ENCODE assay signal across 14 cellular contexts in the genomic region with DNA sequence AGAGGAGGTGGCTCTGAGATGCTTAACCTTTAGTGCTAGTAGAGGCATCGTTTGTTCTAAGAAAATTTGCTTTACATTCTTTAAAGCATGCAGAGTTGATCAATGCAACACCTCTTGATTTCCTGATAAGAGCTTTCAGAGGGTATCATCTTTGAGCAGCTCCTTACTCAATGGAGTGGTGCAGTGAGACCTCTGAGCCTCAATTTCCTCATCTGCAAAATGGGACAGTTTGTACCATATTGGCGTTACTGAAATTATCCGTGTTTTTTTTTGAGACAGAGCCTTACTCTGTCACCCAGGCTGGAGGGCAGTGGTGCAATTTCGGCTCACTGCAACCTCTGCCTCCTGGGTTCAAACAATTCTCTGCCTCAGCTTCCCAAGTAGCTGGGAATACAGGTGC. TPM values are rescaled to one million over a fixed set of nuclear protein-coding genes. Genes with fewer than 3 reads are reported as not detected.
DNase-seq lines count a peak whose midpoint lies in the region; ATAC-seq and TF ChIP-seq lines count a peak whose summit lies in the region.
"Had no signal": no experiment of that assay in that cellular context is flagged by ENCODE, and none has a peak within 500 bp of the region (broad histone marks: within the 10 kb centered on the region; RNA-seq: fewer than 3 reads in every experiment).

No MANE protein-coding gene starts in this region.

- no peak overlapping the region for H3K4me3 ChIP-seq in CD4-positive, CD25-positive, alpha-beta regulatory T cell (ENCODE audit: low read depth, low read length)
- no peak overlapping the region for H3K4me3 ChIP-seq in CD8-positive, alpha-beta memory T cell (ENCODE audit: low read length)
- H3K4me3 ChIP-seq: GM23338 had no signal

- peaks cover 0 to 35% (median 24%) of the 10 kb centered on the region in 4 donors for H3K4me1 Mint-ChIP-seq in CD4-positive, CD25-positive, alpha-beta regulatory T cell
- H3K4me1 Mint-ChIP-seq in CD8-positive, alpha-beta memory T cell = peaks cover 23 to 34% (median 29%) of the 10 kb centered on the region in 3 donors
- peaks cover 23 to 27% of the 10 kb centered on the region in 2 donors for H3K4me1 Mint-ChIP-seq in effector memory CD8-positive, alpha-beta T cell (ENCODE audit: low read depth in 2 of 2)
- peaks cover 20% of the 10 kb centered on the region for H3K4me1 Mint-ChIP-seq in neural crest cell

- no peaks in the 10 kb centered on the region for H3K27me3 Mint-ChIP-seq in CD4-positive, CD25-positive, alpha-beta regulatory T cell
- H3K27me3 Mint-ChIP-seq in CD8-positive, alpha-beta memory T cell = no peaks in the 10 kb centered on the region
- H3K27me3 Mint-ChIP-seq in effector memory CD8-positive, alpha-beta T cell = no peaks in the 10 kb centered on the region
- no peaks in the 10 kb centered on the region for H3K27me3 Mint-ChIP-seq in neural crest cell (ENCODE audit: low read depth)
- H3K27me3 Mint-ChIP-seq: IgD-negative memory B cell had no signal

- DNase-seq in CD4-positive, CD25-positive, alpha-beta regulatory T cell = no peak
- DNase-seq in CD8-positive, alpha-beta memory T cell = no peak
- DNase-seq in effector memory CD8-positive, alpha-beta T cell = no peak
- DNase-seq in neural crest cell (ENCODE audit: low read depth, low spot score) (no peak), NCI-H1930 (lab: John Stamatoyannopoulos, UW) (no peak)
- DNase-seq in stimulated activated naive CD4-positive, alpha-beta T cell (lab: John Stamatoyannopoulos, UW) = no peak
- DNase-seq: BE2C, Calu3, DMS 273 treated with DMSO at 0.1 percent for 48 hours, H7 had no signal

- H3K27ac Mint-ChIP-seq in CD4-positive, CD25-positive, alpha-beta regulatory T cell = no peak overlapping the region
- H3K27ac Mint-ChIP-seq in CD8-positive, alpha-beta memory T cell = peak overlapping the region in 2 of 8 donors; percentile 4 to 87
- H3K27ac Mint-ChIP-seq in effector memory CD8-positive, alpha-beta T cell = peak overlapping the region in 1 of 2 donors; percentile 41
- H3K27ac Mint-ChIP-seq in neural crest cell (ENCODE audit: unreplicated experiment) = no peak overlapping the region
- H3K27ac Mint-ChIP-seq: GM23338 had no signal

- peaks cover 21% of the 10 kb centered on the region for H3K4me1 ChIP-seq in CD4-positive, CD25-positive, alpha-beta regulatory T cell (ENCODE audit: control insufficient read depth, insufficient read depth, low read length, poor library complexity, severe bottlenecking)
- H3K4me1 ChIP-seq in CD8-positive, alpha-beta memory T cell (ENCODE audit: insufficient read depth, low read length) = peaks cover 22% of the 10 kb centered on the region
- H3K4me1 ChIP-seq: BE2C had no signal

- POLR2A ChIA-PET in CD8-positive, alpha-beta memory T cell (lab: Charles Lee) = no interaction called here

- peaks cover 0 to 6% of the 10 kb centered on the region in 2 experiments for H3K9me3 ChIP-seq in CD4-positive, CD25-positive, alpha-beta regulatory T cell (ENCODE audit: control insufficient read depth in 2 of 2, low read length in 2 of 2)
- no peaks in the 10 kb centered on the region for H3K9me3 ChIP-seq in CD8-positive, alpha-beta memory T cell (ENCODE audit: low read length)
- H3K9me3 ChIP-seq: BE2C had no signal

- H3K4me3 Mint-ChIP-seq in CD4-positive, CD25-positive, alpha-beta regulatory T cell = peak overlapping the region in 3 of 4 donors; percentile 5 to 72 (median 63)
- peak overlapping the region in 6 of 7 donors; percentile 25 to 85 (median 58) for H3K4me3 Mint-ChIP-seq in CD8-positive, alpha-beta memory T cell
- H3K4me3 Mint-ChIP-seq in effector memory CD8-positive, alpha-beta T cell = peak overlapping the region; percentile 15 to 89
- peak overlapping the region; percentile 65 for H3K4me3 Mint-ChIP-seq in neural crest cell

- H3K27ac ChIP-seq in CD4-positive, CD25-positive, alpha-beta regulatory T cell (ENCODE audit: insufficient read depth, low read length, poor library complexity, severe bottlenecking) = no peak overlapping the region
- no peak overlapping the region for H3K27ac ChIP-seq in CD8-positive, alpha-beta memory T cell (ENCODE audit: low read depth, low read length)

- no peaks in the 10 kb centered on the region for H3K27me3 ChIP-seq in CD4-positive, CD25-positive, alpha-beta regulatory T cell (ENCODE audit: control insufficient read depth, insufficient read depth, low read length)
- no peaks in the 10 kb centered on the region for H3K27me3 ChIP-seq in CD8-positive, alpha-beta memory T cell (ENCODE audit: insufficient read depth, low read length, poor library complexity, severe bottlenecking)
- H3K27me3 ChIP-seq: BE2C had no signal

- no peak for ATAC-seq in CD4-positive, CD25-positive, alpha-beta regulatory T cell (ENCODE audit: low read depth in 2 of 2)
- ATAC-seq in effector memory CD8-positive, alpha-beta T cell (replicated peaks) = no peak
- ATAC-seq in HG02840 (IDR thresholded peaks at IDR 0.05; ENCODE audit: low FRiP score, unreplicated experiment) = no peak
- ATAC-seq: GM23338 had no signal

- H3K36me3 ChIP-seq in CD4-positive, CD25-positive, alpha-beta regulatory T cell (ENCODE audit: control insufficient read depth, insufficient read depth, low read length) = no peaks in the 10 kb centered on the region
- H3K36me3 ChIP-seq in CD8-positive, alpha-beta memory T cell (ENCODE audit: insufficient read depth, low read length) = no peaks in the 10 kb centered on the region
- H3K36me3 ChIP-seq: BE2C had no signal

- TF ChIP-seq CTCF in neural crest cell (conservative IDR thresholded peaks at IDR 0.05) = no peak

- CTCF ChIA-PET in CD8-positive, alpha-beta memory T cell (lab: Charles Lee) = no interaction called here

- no peaks in the 10 kb centered on the region for H3K36me3 Mint-ChIP-seq in CD4-positive, CD25-positive, alpha-beta regulatory T cell
- H3K36me3 Mint-ChIP-seq in CD8-positive, alpha-beta memory T cell = peaks cover 0 to 3% (median 0%) of the 10 kb centered on the region in 3 donors
- H3K36me3 Mint-ChIP-seq in effector memory CD8-positive, alpha-beta T cell (ENCODE audit: insufficient read depth) = peaks cover 7% of the 10 kb centered on the region
- H3K36me3 Mint-ChIP-seq in neural crest cell (ENCODE audit: low read depth) = peaks cover 6% of the 10 kb centered on the region
- H3K36me3 Mint-ChIP-seq: IgD-negative memory B cell had no signal

- H3K9me3 Mint-ChIP-seq in CD4-positive, CD25-positive, alpha-beta regulatory T cell = no peaks in the 10 kb centered on the region
- no peaks in the 10 kb centered on the region for H3K9me3 Mint-ChIP-seq in CD8-positive, alpha-beta memory T cell
- H3K9me3 Mint-ChIP-seq in effector memory CD8-positive, alpha-beta T cell = no peaks in the 10 kb centered on the region
- H3K9me3 Mint-ChIP-seq in neural crest cell = no peaks in the 10 kb centered on the region
- H3K9me3 Mint-ChIP-seq: GM23338 had no signal

RNA-seq across cellular contexts. Expression of a gene that starts 1.6 kb away (rescaled TPM):
- 15.2 TPM for total RNA-seq in CD4-positive, CD25-positive, alpha-beta regulatory T cell
- 10 to 100 TPM; 39.5 to 54.4 (median 44.9) TPM for polyA plus RNA-seq in CD4-positive, CD25-positive, alpha-beta regulatory T cell
- total RNA-seq in CD8-positive, alpha-beta memory T cell = 1 to 10 TPM; 8.2 to 9.1 TPM
- polyA plus RNA-seq in CD8-positive, alpha-beta memory T cell = 35.9 TPM
- 8.0 and 9.5 TPM in 2 replicates for total RNA-seq in neural crest cell

RNA-seq across cellular contexts. Expression of a gene that starts 14.3 kb away (rescaled TPM):
- total RNA-seq in CD4-positive, CD25-positive, alpha-beta regulatory T cell = not detected
- under 1 TPM in 3 of 4 donors, not detected in 1; 0.06 to 0.14 (median 0.07) TPM for polyA plus RNA-seq in CD4-positive, CD25-positive, alpha-beta regulatory T cell
- not detected for total RNA-seq in CD8-positive, alpha-beta memory T cell
- polyA plus RNA-seq in CD8-positive, alpha-beta memory T cell = 0.43 TPM
- not detected in 2 replicates for total RNA-seq in neural crest cell
- total RNA-seq: GM23338, H7, HT-29 had no signal
- polyA plus RNA-seq: GM23338 had no signal
